Comparison of ENCODE assay signal across 15 cellular contexts in genomic region chr3:6770376-6770648, GRCh38.
"Had no signal": no experiment of that assay in that cellular context is flagged by ENCODE, and none has a peak within 500 bp of the region (broad histone marks: within the 10 kb centered on the region; RNA-seq: fewer than 3 reads in every experiment).

No MANE protein-coding gene starts in this region.

- H3K27ac Mint-ChIP-seq: activated CD4-positive, alpha-beta memory T cell treated with anti-CD3 and anti-CD28 coated beads, Interleukin-2, amount 10 ng/mL, durations not matched to agents 7 days and 5 days; activated naive CD8-positive, alpha-beta T cell treated with anti-CD3 and anti-CD28 coated beads, Interleukin-2, amount 10 ng/mL, durations not matched to agents 7 days and 5 days; activated T-helper 1 cell treated with anti-CD3 and anti-CD28 coated beads, Interleukin-12 subunit alpha, Interleukin-12 subunit beta, Interleukin-2, Interleukin-4 antibody, amounts not matched to agents 30 ng/mL and 10 ng/mL and 1 ng/mL, durations not matched to agents 14 hours and 24 hours and 36 hours; effector memory CD8-positive, alpha-beta T cell had no signal

- H3K9me3 ChIP-seq: pancreas, testis had no signal

- H3K27me3 Mint-ChIP-seq: activated CD4-positive, alpha-beta memory T cell treated with anti-CD3 and anti-CD28 coated beads, Interleukin-2, amount 10 ng/mL, durations not matched to agents 7 days and 5 days; activated naive CD8-positive, alpha-beta T cell treated with anti-CD3 and anti-CD28 coated beads, Interleukin-2, amount 10 ng/mL, durations not matched to agents 7 days and 5 days; effector memory CD8-positive, alpha-beta T cell had no signal

- H3K36me3 ChIP-seq: pancreas, stomach had no signal

- H3K4me1 ChIP-seq: pancreas, stomach, testis had no signal

- H3K27me3 ChIP-seq: pancreas, stomach, testis had no signal

- H3K4me1 Mint-ChIP-seq: activated CD4-positive, alpha-beta memory T cell treated with anti-CD3 and anti-CD28 coated beads, Interleukin-2, amount 10 ng/mL, durations not matched to agents 7 days and 5 days; activated naive CD8-positive, alpha-beta T cell treated with anti-CD3 and anti-CD28 coated beads, Interleukin-2, amount 10 ng/mL, durations not matched to agents 7 days and 5 days had no signal

- H3K27ac ChIP-seq: epithelial cell of prostate, pancreas, stomach, testis had no signal

- ATAC-seq: effector memory CD8-positive, alpha-beta T cell; pancreas had no signal

- H3K4me3 ChIP-seq: pancreas, stomach, testis had no signal

- DNase-seq: activated CD4-positive, alpha-beta memory T cell treated with anti-CD3 and anti-CD28 coated beads, Interleukin-2, amount 10 ng/mL, durations not matched to agents 7 days and 5 days; activated CD4-positive, alpha-beta T cell treated with anti-CD3 and anti-CD28 coated beads for 4 hours; activated CD8-positive, alpha-beta memory T cell treated with anti-CD3 and anti-CD28 coated beads, Interleukin-2, amount 50 U/mL, for 4 hours; activated naive CD4-positive, alpha-beta T cell; activated naive CD8-positive, alpha-beta T cell treated with anti-CD3 and anti-CD28 coated beads, Interleukin-2, amount 10 ng/mL, durations not matched to agents 7 days and 5 days; dermis blood vessel endothelial cell; effector memory CD8-positive, alpha-beta T cell; head of caudate nucleus; mesendoderm; pancreas; stimulated activated CD4-positive, alpha-beta T cell treated with anti-CD3 and anti-CD28 coated beads, Interleukin-1b, Interleukin-23, amount 100 ng/mL, for 48 hours; stomach had no signal

- H3K4me3 Mint-ChIP-seq: activated CD4-positive, alpha-beta memory T cell treated with anti-CD3 and anti-CD28 coated beads, Interleukin-2, amount 10 ng/mL, durations not matched to agents 7 days and 5 days; activated naive CD8-positive, alpha-beta T cell treated with anti-CD3 and anti-CD28 coated beads, Interleukin-2, amount 10 ng/mL, durations not matched to agents 7 days and 5 days; activated T-helper 1 cell treated with anti-CD3 and anti-CD28 coated beads, Interleukin-12 subunit alpha, Interleukin-12 subunit beta, Interleukin-2, Interleukin-4 antibody, amounts not matched to agents 30 ng/mL and 10 ng/mL and 1 ng/mL, durations not matched to agents 14 hours and 24 hours and 36 hours; effector memory CD8-positive, alpha-beta T cell had no signal

- H3K36me3 Mint-ChIP-seq: activated naive CD8-positive, alpha-beta T cell treated with anti-CD3 and anti-CD28 coated beads, Interleukin-2, amount 10 ng/mL, durations not matched to agents 7 days and 5 days had no signal
